ENCODE assay signal across 17 cellular contexts in the genomic region with DNA sequence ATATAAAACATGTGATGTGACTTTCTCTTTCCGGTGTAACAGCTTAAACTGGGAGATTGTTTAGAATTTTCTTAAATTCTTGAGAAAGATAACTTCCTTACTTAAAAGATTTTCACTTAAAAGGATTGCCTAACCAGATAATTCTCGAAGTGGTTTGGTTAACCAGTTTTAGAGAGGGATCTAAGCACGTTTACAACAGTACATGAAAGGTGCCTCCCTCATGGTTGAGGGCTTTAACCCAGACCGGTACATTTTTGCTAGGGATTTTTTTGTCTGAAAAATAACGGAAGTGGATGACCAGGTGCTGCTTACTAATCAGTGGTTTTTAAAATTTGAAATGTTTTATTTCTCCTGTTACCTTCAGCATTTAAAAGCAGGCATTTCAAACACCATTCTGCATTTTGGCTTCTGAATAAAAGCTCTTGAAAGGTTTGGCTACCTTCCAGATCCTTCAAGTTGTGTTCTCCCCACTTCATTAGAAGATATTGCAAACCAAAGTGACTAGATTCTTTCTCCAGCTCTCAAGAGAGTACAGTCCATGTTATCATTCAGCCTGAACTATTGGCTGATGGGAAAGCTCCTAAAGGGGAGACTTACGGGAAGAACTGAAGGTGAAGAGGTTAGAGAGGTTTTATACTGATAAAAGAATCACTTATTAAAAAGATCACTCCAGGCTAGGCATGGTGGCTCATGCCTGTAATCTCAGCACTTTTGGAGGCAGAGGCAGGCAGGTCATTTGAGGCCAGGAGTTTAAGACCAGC. TPM values are rescaled to one million over a fixed set of nuclear protein-coding genes. Genes with fewer than 3 reads are reported as not detected.
DNase-seq lines count a peak whose midpoint lies in the region; ATAC-seq and TF ChIP-seq lines count a peak whose summit lies in the region.
"Had no signal": no experiment of that assay in that cellular context is flagged by ENCODE, and none has a peak within 500 bp of the region (broad histone marks: within the 10 kb centered on the region; RNA-seq: fewer than 3 reads in every experiment).

No MANE protein-coding gene starts in this region.

- intact Hi-C loops in natural killer cell (cut with micrococcal nuclease): no loop called here

- no peak overlapping the region for H3K4me3 Mint-ChIP-seq in natural killer cell treated with Interleukin-12 subunit alpha and Interleukin-12 subunit beta and Interleukin-15 and Interleukin-18, amount 100 ng/mL, for 72 hours
- no peak overlapping the region for H3K4me3 Mint-ChIP-seq in natural killer cell
- H3K4me3 Mint-ChIP-seq in stimulated activated effector memory CD8-positive, alpha-beta T cell treated with anti-CD3 and anti-CD28 coated beads, Interleukin-12 subunit alpha, Interleukin-12 subunit beta, amount 100 ng/mL, for 72 hours: no peak overlapping the region

- ATAC-seq in natural killer cell treated with Interleukin-12 subunit alpha and Interleukin-12 subunit beta and Interleukin-15 and Interleukin-18, amount 100 ng/mL, for 72 hours: no peak
- no peak for ATAC-seq in natural killer cell
- no peak for ATAC-seq in stimulated activated effector memory CD8-positive, alpha-beta T cell treated with anti-CD3 and anti-CD28 coated beads, Interleukin-12 subunit alpha, Interleukin-12 subunit beta, amount 100 ng/mL, for 72 hours
- ATAC-seq: HepG2 had no signal

- no peaks in the 10 kb centered on the region for H3K27me3 Mint-ChIP-seq in natural killer cell treated with Interleukin-12 subunit alpha and Interleukin-12 subunit beta and Interleukin-15 and Interleukin-18, amount 100 ng/mL, for 72 hours
- H3K27me3 Mint-ChIP-seq in natural killer cell (ENCODE audit: low read depth in 2 of 2): no peaks in the 10 kb centered on the region

- H3K36me3 Mint-ChIP-seq in natural killer cell treated with Interleukin-12 subunit alpha and Interleukin-12 subunit beta and Interleukin-15 and Interleukin-18, amount 100 ng/mL, for 72 hours: peaks cover 30% of the 10 kb centered on the region
- H3K36me3 Mint-ChIP-seq in natural killer cell: peaks cover 24% of the 10 kb centered on the region
- peaks cover 99% of the 10 kb centered on the region for H3K36me3 Mint-ChIP-seq in stimulated activated effector memory CD8-positive, alpha-beta T cell treated with anti-CD3 and anti-CD28 coated beads, Interleukin-12 subunit alpha, Interleukin-12 subunit beta, amount 100 ng/mL, for 72 hours

- no peak overlapping the region for H3K4me3 ChIP-seq in foreskin fibroblast (ENCODE audit: low read depth in 1 of 2, low read length in 2 of 2)
- H3K4me3 ChIP-seq: MG63 had no signal

- H3K9me3 Mint-ChIP-seq in natural killer cell treated with Interleukin-12 subunit alpha and Interleukin-12 subunit beta and Interleukin-15 and Interleukin-18, amount 100 ng/mL, for 72 hours: no peaks in the 10 kb centered on the region
- H3K9me3 Mint-ChIP-seq in natural killer cell: no peaks in the 10 kb centered on the region
- no peaks in the 10 kb centered on the region for H3K9me3 Mint-ChIP-seq in stimulated activated effector memory CD8-positive, alpha-beta T cell treated with anti-CD3 and anti-CD28 coated beads, Interleukin-12 subunit alpha, Interleukin-12 subunit beta, amount 100 ng/mL, for 72 hours

- TF ChIP-seq CTCF in natural killer cell (IDR thresholded peaks at IDR 0.05) (no peak), foreskin fibroblast (IDR thresholded peaks at IDR 0.05; ENCODE audit: low read depth, low read length) (no peak)

- peaks cover 3 to 4% of the 10 kb centered on the region in 2 donors for H3K4me1 Mint-ChIP-seq in natural killer cell treated with Interleukin-12 subunit alpha and Interleukin-12 subunit beta and Interleukin-15 and Interleukin-18, amount 100 ng/mL, for 72 hours (ENCODE audit: low read depth in 2 of 2)
- H3K4me1 Mint-ChIP-seq in natural killer cell: peaks cover 10 to 16% of the 10 kb centered on the region in 2 donors
- H3K4me1 Mint-ChIP-seq in stimulated activated effector memory CD8-positive, alpha-beta T cell treated with anti-CD3 and anti-CD28 coated beads, Interleukin-12 subunit alpha, Interleukin-12 subunit beta, amount 100 ng/mL, for 72 hours: peaks cover 21% of the 10 kb centered on the region

- DNase-seq in natural killer cell treated with Interleukin-12 subunit alpha and Interleukin-12 subunit beta and Interleukin-15 and Interleukin-18, amount 100 ng/mL, for 72 hours (ENCODE audit: low spot score): no peak
- DNase-seq in natural killer cell (no peak), NCI-H187 treated with DMSO at 0.1 percent for 48 hours (lab: John Stamatoyannopoulos, UW) (peak; percentile 67), astrocyte of the hippocampus (ENCODE audit: low read depth, low spot score) (peak; percentile 8), HUDEP-2 (lab: John Stamatoyannopoulos, UW; ENCODE audit: unreplicated experiment in 76 of 76) (no peak), foreskin fibroblast (no peak)
- no peak for DNase-seq in stimulated activated effector memory CD8-positive, alpha-beta T cell treated with anti-CD3 and anti-CD28 coated beads, Interleukin-12 subunit alpha, Interleukin-12 subunit beta, amount 100 ng/mL, for 72 hours (ENCODE audit: low spot score in 2 of 2)
- no peak for DNase-seq in stimulated activated CD4-positive, alpha-beta T cell treated with anti-CD3 and anti-CD28 coated beads, Interleukin-15, amount 100 ng/mL, for 24 hours
- DNase-seq: DMS153, H7, MG63, NCI-H1092 treated with DMSO at 0.1 percent for 48 hours, NCI-H2081 treated with DMSO at 0.1 percent for 48 hours, NCI-H82, SHP77 treated with DMSO at 0.1 percent for 48 hours had no signal

- peak overlapping the region; percentile 11 for H3K27ac Mint-ChIP-seq in natural killer cell treated with Interleukin-12 subunit alpha and Interleukin-12 subunit beta and Interleukin-15 and Interleukin-18, amount 100 ng/mL, for 72 hours
- peak overlapping the region in 1 of 2 donors; percentile 5 for H3K27ac Mint-ChIP-seq in natural killer cell
- H3K27ac Mint-ChIP-seq in stimulated activated effector memory CD8-positive, alpha-beta T cell treated with anti-CD3 and anti-CD28 coated beads, Interleukin-12 subunit alpha, Interleukin-12 subunit beta, amount 100 ng/mL, for 72 hours: peak overlapping the region; percentile 69

RNA-seq across cellular contexts. Expression of gene S100PBP, which starts 12.8 kb away (rescaled TPM):
- total RNA-seq in natural killer cell treated with Interleukin-12 subunit alpha and Interleukin-12 subunit beta and Interleukin-15 and Interleukin-18, amount 100 ng/mL, for 72 hours: 10 to 100 TPM; 31.0 to 54.9 TPM
- 100 to 1,000 TPM in 1 of 3 donors, 10 to 100 TPM in 2; 84.5 to 114 (median 85.5) TPM for total RNA-seq in natural killer cell

RNA-seq across cellular contexts. Expression of gene YARS1, which starts 13.1 kb away (rescaled TPM):
- total RNA-seq in natural killer cell treated with Interleukin-12 subunit alpha and Interleukin-12 subunit beta and Interleukin-15 and Interleukin-18, amount 100 ng/mL, for 72 hours: 100 to 1,000 TPM; 228 to 274 TPM
- total RNA-seq in natural killer cell: 100 to 1,000 TPM; 163 to 223 (median 197) TPM

RNA-seq across cellular contexts. Expression of gene FNDC5, which starts 40.4 kb away (rescaled TPM):
- total RNA-seq in natural killer cell treated with Interleukin-12 subunit alpha and Interleukin-12 subunit beta and Interleukin-15 and Interleukin-18, amount 100 ng/mL, for 72 hours: not detected
- under 1 TPM in 1 of 3 donors, not detected in 2; 0.36 TPM for total RNA-seq in natural killer cell

RNA-seq across cellular contexts. Expression of gene HPCA, which starts 56.0 kb away (rescaled TPM):
- under 1 TPM in 1 of 2 donors, not detected in 1; 0.38 TPM for total RNA-seq in natural killer cell treated with Interleukin-12 subunit alpha and Interleukin-12 subunit beta and Interleukin-15 and Interleukin-18, amount 100 ng/mL, for 72 hours
- total RNA-seq in natural killer cell: under 1 TPM in 1 of 3 donors, not detected in 2; 0.59 TPM
- total RNA-seq: HepG2, NCI-H460 had no signal

Comparison
In these comparisons a context has a peak if more than half of its experiments do, and no peak if none do; other contexts are left out.
1. DNase-seq: peak in NCI-H187 treated with DMSO at 0.1 percent for 48 hours (single experiment) and astrocyte of the hippocampus (single experiment); none in natural killer cell treated with Interleukin-12 subunit alpha and Interleukin-12 subunit beta and Interleukin-15 and Interleukin-18, amount 100 ng/mL, for 72 hours (single experiment), natural killer cell (single experiment), stimulated activated effector memory CD8-positive, alpha-beta T cell treated with anti-CD3 and anti-CD28 coated beads, Interleukin-12 subunit alpha, Interleukin-12 subunit beta, amount 100 ng/mL, for 72 hours (0 of 2), HUDEP-2 (0 of 76), stimulated activated CD4-positive, alpha-beta T cell treated with anti-CD3 and anti-CD28 coated beads, Interleukin-15, amount 100 ng/mL, for 24 hours (single experiment) and foreskin fibroblast (0 of 2).